In genomic region chr5:126656397-126657007, GRCh38 we compare ENCODE assay signal across 7 cellular contexts. TPM values are rescaled to one million over a fixed set of nuclear protein-coding genes. Genes with fewer than 3 reads are reported as not detected.
DNase-seq lines count a peak whose midpoint lies in the region; ATAC-seq, FAIRE-seq and TF ChIP-seq lines count a peak whose summit lies in the region.

No MANE protein-coding gene starts in this region.

- BruUV-seq in PC-9 (replicated peaks; lab: Mats Ljungman, UMichigan): no TSS peak

- no peak overlapping the region for H3K14ac ChIP-seq in H1 (ENCODE audit: insufficient read length)

- H3K23me2 ChIP-seq in H1 (ENCODE audit: low read depth, low read length): no peaks in the 10 kb centered on the region

- no peaks in the 10 kb centered on the region for H3K27me3 Mint-ChIP-seq in nephron (ENCODE audit: low read depth)

- POLR2A ChIA-PET in PC-9 (lab: Charles Lee; ENCODE audit: unreplicated experiment): no interaction called here
- POLR2A ChIA-PET in H1 (lab: Charles Lee; ENCODE audit: partially characterized antibody): interaction anchor here (3.0 kb wide), 1 partner anchor 121 kb away, joined by 16 read pairs; the partner anchor contains the start of gene LMNB1

- no peak overlapping the region for H3K4ac ChIP-seq in H1 (replicated peaks; ENCODE audit: insufficient read length, low read depth, low read length)

- H3K4me3 Mint-ChIP-seq in nephron: no peak overlapping the region

- TF ChIP-seq RAD21 in H1 (IDR thresholded peaks at IDR 0.05 in 1 of 2, conservative IDR thresholded peaks at IDR 0.05 in 1 of 2; ENCODE audit: low read depth in 2 of 2, low read length in 2 of 2): peak; percentile 94 to 95

- FAIRE-seq in H1 (lab: Jason Lieb, UNC): peak; percentile 74

- no peaks in the 10 kb centered on the region for H3K36me3 ChIP-seq in PC-9 (ENCODE audit: low read depth)
- no peaks in the 10 kb centered on the region for H3K36me3 ChIP-seq in H1 (ENCODE audit: control insufficient read depth in 2 of 4, insufficient read depth in 4 of 4, low read length in 3 of 4)

- no peaks in the 10 kb centered on the region for H3K4me1 ChIP-seq in PC-9 (replicated peaks; ENCODE audit: insufficient read depth)
- peaks cover 0 to 4% (median 0%) of the 10 kb centered on the region in 4 experiments; a peak in 1 of 7 replicates for H3K4me1 ChIP-seq in H1 (replicated peaks in 1 of 4; ENCODE audit: control insufficient read depth in 3 of 4, insufficient read depth in 4 of 4, low read length in 3 of 4)

- H4K20me1 ChIP-seq in PC-9 (ENCODE audit: insufficient read depth) (no peaks in the 10 kb centered on the region), H1 (replicated peaks in 1 of 2; ENCODE audit: control insufficient read depth in 1 of 2, insufficient read depth in 2 of 2, low read length in 2 of 2) (no peaks in the 10 kb centered on the region)

- no peaks in the 10 kb centered on the region for H3K9me3 Mint-ChIP-seq in nephron

- no peak overlapping the region for H2BK5ac ChIP-seq in H1 (ENCODE audit: low read depth, low read length)

- no peak overlapping the region for H3K4me2 ChIP-seq in PC-9
- no peak overlapping the region for H3K4me2 ChIP-seq in H1 (ENCODE audit: insufficient read depth in 1 of 2, low read depth in 2 of 2, low read length in 2 of 2)

- H2AFZ ChIP-seq in PC-9 (no peak overlapping the region), H1 (ENCODE audit: low read length) (no peak overlapping the region)

- H3K9ac ChIP-seq in H1 (replicated peaks in 1 of 4; ENCODE audit: extremely low read depth in 1 of 4, low read depth in 3 of 4, low read length in 3 of 4): no peak overlapping the region

- no peaks in the 10 kb centered on the region for H3K9me3 ChIP-seq in PC-9 (ENCODE audit: insufficient read depth, low read depth)
- H3K9me3 ChIP-seq in H1 (ENCODE audit: insufficient read depth in 2 of 2, low read depth in 1 of 2, low read length in 1 of 2): no peaks in the 10 kb centered on the region; a peak in 1 of 4 replicates

- TF ChIP-seq CTCF in PC-9 (conservative IDR thresholded peaks at IDR 0.05) (peak; percentile 84), H1 (IDR thresholded peaks at IDR 0.05; ENCODE audit: control extremely low read depth in 1 of 3, insufficient read depth in 1 of 3, low read depth in 1 of 3, low read length in 3 of 3) (peak in 2 of 3 experiments; percentile 66 to 68; a peak in 3 of 4 replicates), nephron (IDR thresholded peaks at IDR 0.05; ENCODE audit: unreplicated experiment in 3 of 3) (peak; percentile 85 to 89 (median 86)), omental fat pad (IDR thresholded peaks at IDR 0.05) (no peak)

- H3K56ac ChIP-seq in H1 (replicated peaks; ENCODE audit: insufficient read length, low read depth, low read length): no peak overlapping the region

- H4K5ac ChIP-seq in H1 (ENCODE audit: insufficient read length, low read depth, low read length): no peak overlapping the region

- H2BK15ac ChIP-seq in H1 (ENCODE audit: low read length): no peak overlapping the region

- H3K4me1 Mint-ChIP-seq in nephron: no peaks in the 10 kb centered on the region

- no peak for TF ChIP-seq POLR2A in H1 (IDR thresholded peaks at IDR 0.05; ENCODE audit: control extremely low read depth in 1 of 2, low read depth in 2 of 2, low read length in 2 of 2)

- H3K27ac Mint-ChIP-seq in nephron: peak overlapping the region in 1 of 3 experiments; percentile 22

- H3F3A ChIP-seq in PC-9 (ENCODE audit: insufficient read depth, low read depth): no peaks in the 10 kb centered on the region

- CTCF ChIA-PET in PC-9 (lab: Charles Lee) (interaction anchor here (0.7 to 0.8 kb wide), 2 partner anchors 24 to 291 kb away, joined by 3 to 7 read pairs; no protein-coding TSS in a partner anchor), H1 (lab: Charles Lee; ENCODE audit: partially characterized antibody) (interaction anchor here (0.7 to 4.2 kb wide), 14 partner anchors 9 to 438 kb away, joined by 3 to 40 read pairs (median 6); no protein-coding TSS in a partner anchor)

- no peaks in the 10 kb centered on the region for H3K36me3 Mint-ChIP-seq in nephron (ENCODE audit: low read depth)

- no peak overlapping the region for H4K91ac ChIP-seq in H1 (replicated peaks; ENCODE audit: insufficient read length, low read length)

- no peaks in the 10 kb centered on the region for H3K27me3 ChIP-seq in PC-9 (ENCODE audit: insufficient read depth, low read depth)
- H3K27me3 ChIP-seq in H1 (replicated peaks in 1 of 4; ENCODE audit: control insufficient read depth in 3 of 4, extremely low read depth in 1 of 4, insufficient read depth in 3 of 4, low read length in 3 of 4): no peaks in the 10 kb centered on the region

- H3K27ac ChIP-seq in PC-9 (no peak overlapping the region), H1 (ENCODE audit: low read depth, low read length) (no peak overlapping the region)

- H3K23ac ChIP-seq in H1 (ENCODE audit: insufficient read length): no peak overlapping the region

- peak; percentile 36 for DNase-seq in D341Med (ENCODE audit: low spot score)
- DNase-seq in H4 (ENCODE audit: low spot score): peak; percentile 41
- peak in 1 of 2 experiments; percentile 42 for DNase-seq in PC-9
- no peak for DNase-seq in H1 (ENCODE audit: low read depth in 1 of 2, low spot score in 2 of 2)
- no peak for DNase-seq in omental fat pad (ENCODE audit: low spot score)

- H3K79me1 ChIP-seq in H1 (ENCODE audit: low read depth, low read length): no peaks in the 10 kb centered on the region

- H3K9me2 ChIP-seq in PC-9 (ENCODE audit: insufficient read depth): no peaks in the 10 kb centered on the region

- no peak for TF ChIP-seq EP300 in H1 (IDR thresholded peaks at IDR 0.05; ENCODE audit: borderline replicate concordance in 1 of 2, low read depth in 2 of 2, low read length in 2 of 2)

- no peak overlapping the region for H3K18ac ChIP-seq in H1 (ENCODE audit: extremely low read depth, low read length)

- WGBS in H1 (ENCODE audit: extremely low coverage in 1 of 2, insufficient coverage in 1 of 2, insufficient read length in 1 of 2, insufficient replicate concordance in 2 of 2, low coverage in 1 of 2, low lambda C conversion rate in 2 of 2, missing lambda C conversion rate in 1 of 2), 2 experiments: 4% methylated on average over 5 of the region's 5 CpGs; no CpG with 5 or more reads in 1 of the 2 experiments

- ATAC-seq in GM21723 (IDR thresholded peaks at IDR 0.05; ENCODE audit: unreplicated experiment) (no peak), omental fat pad (ENCODE audit: low FRiP score) (no peak)

- H3K4me3 ChIP-seq in PC-9 (no peak overlapping the region), H1 (ENCODE audit: extremely low read depth in 1 of 4, insufficient read depth in 2 of 4, low read depth in 3 of 4, low read length in 4 of 4) (no peak overlapping the region)

- no peak overlapping the region for H2BK120ac ChIP-seq in H1 (replicated peaks; ENCODE audit: low read depth, low read length)

- H2BK12ac ChIP-seq in H1 (ENCODE audit: low read depth, low read length): no peak overlapping the region

- H3K79me2 ChIP-seq in PC-9 (ENCODE audit: low read depth): no peaks in the 10 kb centered on the region
- no peaks in the 10 kb centered on the region for H3K79me2 ChIP-seq in H1 (ENCODE audit: control insufficient read depth in 1 of 2, insufficient read depth in 2 of 2, low read length in 2 of 2)

- H2BK20ac ChIP-seq in H1 (ENCODE audit: low read length): no peak overlapping the region

- intact Hi-C loops in PC-9 (cut with micrococcal nuclease; ENCODE audit: unreplicated experiment): loop anchor here (1.0 to 10.0 kb wide), 4 partner anchors 122 to 838 kb away; no protein-coding TSS in a partner anchor

- no peak overlapping the region for H4K8ac ChIP-seq in H1 (ENCODE audit: extremely low read depth, insufficient read depth, low read length)

- no peak overlapping the region for H2AK5ac ChIP-seq in H1 (ENCODE audit: low read depth, low read length)

TF ChIP-seq in H1, 55 proteins besides CTCF, POLR2A, EP300 and RAD21:
- no peak for TF ChIP-seq SUZ12 (IDR thresholded peaks at IDR 0.05; ENCODE audit: low read length)
- TF ChIP-seq JUND (IDR thresholded peaks at IDR 0.05; ENCODE audit: low read length): 0 out of 2 replicates have a peak, but pooled peaks have one; percentile 24

RNA-seq across cellular contexts. Expression of gene PHAX, which starts 55.8 kb away (rescaled TPM):
- 75.1 and 90.0 TPM in 2 replicates for total RNA-seq in H4 (2014; rRNA removed; shearing (Covaris generic))
- total RNA-seq in PC-9 (2021): 21.5 and 30.6 TPM in 2 replicates
- total RNA-seq in H1 (2021; fragmentation: NEBNext Ultra II Directional; extraction: Animal tissue kit (Norgen Biotek cat#: 25700)): 58.1 and 59.5 TPM in 2 replicates
- polyA plus RNA-seq in H1 (2011; rRNA removed): 32.1 and 34.1 TPM in 2 replicates
- 55.0 TPM for polyA plus RNA-seq in H1 (2011; cell fraction: cytosol; rRNA removed)
- polyA plus RNA-seq in H1 (2011; cell fraction: nucleus; rRNA removed): 10.7 TPM
- polyA plus RNA-seq in H1 (2012, experiment 1 of 2): 39.7 to 74.8 TPM (median 59.5 TPM) in 4 replicates
- polyA plus RNA-seq in H1 (2012, experiment 2 of 2): 14.3 TPM
- polyA plus RNA-seq in H1 (2013, experiment 1 of 2): 36.4 TPM
- 34.4 TPM for polyA plus RNA-seq in H1 (2013, experiment 2 of 2)
- polyA minus RNA-seq in H1 (2011; rRNA and poly(A)+ RNA removed): 37.8 and 45.2 TPM in 2 replicates
- 24.7 TPM for polyA minus RNA-seq in H1 (2011; cell fraction: cytosol; rRNA and poly(A)+ RNA removed)
- 53.3 TPM for polyA minus RNA-seq in H1 (2011; cell fraction: nucleus; rRNA and poly(A)+ RNA removed)
- total RNA-seq in omental fat pad: 10 to 100 TPM; 29.7 to 50.4 (median 34.3) TPM

Comparison
In these comparisons a context has a peak if more than half of its experiments do, and no peak if none do; other contexts are left out.
1. DNase-seq: peak in D341Med (single experiment) and H4 (single experiment); none in H1 (0 of 2) and omental fat pad (single experiment).
2. CTCF ChIP-seq: peak in PC-9 (single experiment), H1 (2 of 3) and nephron (3 of 3); none in omental fat pad (0 of 3).